27 cellular contexts compared by ENCODE assay signal in genomic region chr7:25158962-25159361, GRCh38.
"Had no signal": no experiment of that assay in that cellular context is flagged by ENCODE, and none has a peak within 500 bp of the region (broad histone marks: within the 10 kb centered on the region; RNA-seq: fewer than 3 reads in every experiment).

No MANE protein-coding gene starts in this region.

- H3K27me3 ChIP-seq: heart right ventricle, left lung, right atrium auricular region, right lobe of liver, tibial nerve, upper lobe of left lung, vagina had no signal

- ATAC-seq: heart right ventricle; left cardiac atrium; left lung; naive thymus-derived CD4-positive, alpha-beta T cell; psoas muscle; right lobe of liver; stimulated activated memory B cell treated with anti-CD40 and anti-IgM and Interleukin-4, amounts not matched to agents 10 μg/mL and 1 μg/mL and 100 μg/mL, for 72 hours had no signal

- H3K9me3 Mint-ChIP-seq: mesothelial cell of epicardium; naive thymus-derived CD4-positive, alpha-beta T cell; nephron; neural crest cell; stimulated activated memory B cell treated with anti-CD40 and anti-IgM and Interleukin-4, amounts not matched to agents 10 μg/mL and 1 μg/mL and 100 μg/mL, for 72 hours had no signal

- H3K36me3 ChIP-seq: right lobe of liver, vagina had no signal

- H3K4me1 Mint-ChIP-seq: mesothelial cell of epicardium; nephron; neural crest cell; stimulated activated memory B cell treated with anti-CD40 and anti-IgM and Interleukin-4, amounts not matched to agents 10 μg/mL and 1 μg/mL and 100 μg/mL, for 72 hours had no signal

- H3K9ac ChIP-seq: parathyroid adenoma had no signal

- H3K27ac ChIP-seq: heart right ventricle, left lung, parathyroid adenoma, psoas muscle, right atrium auricular region, right lobe of liver, tibial nerve, upper lobe of left lung, vagina had no signal

- H3K27ac Mint-ChIP-seq: mesothelial cell of epicardium; naive thymus-derived CD4-positive, alpha-beta T cell; nephron; stimulated activated memory B cell treated with anti-CD40 and anti-IgM and Interleukin-4, amounts not matched to agents 10 μg/mL and 1 μg/mL and 100 μg/mL, for 72 hours had no signal

- H3K9me3 ChIP-seq: heart right ventricle, left lung, psoas muscle, right atrium auricular region, right lobe of liver, tibial nerve, upper lobe of left lung, vagina had no signal

- H3K4me3 ChIP-seq: heart right ventricle, left lung, lung, psoas muscle, right atrium auricular region, right lobe of liver, smooth muscle cell, tibial nerve, upper lobe of left lung, vagina had no signal

- H3K27me3 Mint-ChIP-seq: naive thymus-derived CD4-positive, alpha-beta T cell; stimulated activated memory B cell treated with anti-CD40 and anti-IgM and Interleukin-4, amounts not matched to agents 10 μg/mL and 1 μg/mL and 100 μg/mL, for 72 hours had no signal

- H3K4me3 Mint-ChIP-seq: mesothelial cell of epicardium; naive thymus-derived CD4-positive, alpha-beta T cell; nephron; neural crest cell; stimulated activated memory B cell treated with anti-CD40 and anti-IgM and Interleukin-4, amounts not matched to agents 10 μg/mL and 1 μg/mL and 100 μg/mL, for 72 hours had no signal

- H3K79me2 ChIP-seq: parathyroid adenoma had no signal

- H2AFZ ChIP-seq: parathyroid adenoma had no signal

- H3K4me2 ChIP-seq: smooth muscle cell had no signal

- DNase-seq: heart right ventricle; hippocampal formation; kidney glomerular epithelial cell; left cardiac atrium; left lung; mesendoderm; naive thymus-derived CD4-positive, alpha-beta T cell; nucleus accumbens; psoas muscle; right lobe of liver; stimulated activated CD4-positive, alpha-beta T cell treated with anti-CD3 and anti-CD28 coated beads, Interleukin-1b, Interleukin-23, amount 100 ng/mL, for 48 hours; stimulated activated CD4-positive, alpha-beta T cell treated with anti-CD3 and anti-CD28 coated beads, Interleukin-2, amount 100 ng/mL, for 48 hours; stimulated activated CD4-positive, alpha-beta T cell treated with anti-CD3 and anti-CD28 coated beads, Interleukin-4, amount 100 ng/mL, for 4 hours; stimulated activated CD8-positive, alpha-beta memory T cell treated with anti-CD3 and anti-CD28 coated beads, Interleukin-4, amount 100 ng/mL, for 48 hours; stimulated activated naive CD4-positive, alpha-beta T cell treated with Interleukin-2 at 50 U/mL for 16 hours; substantia nigra; upper lobe of left lung had no signal

- H3K4me1 ChIP-seq: heart right ventricle, left lung, parathyroid adenoma, psoas muscle, right atrium auricular region, right lobe of liver, tibial nerve, upper lobe of left lung, vagina had no signal
